ENCODE assay signal across 15 cellular contexts in genomic region chr7:52260046-52260665, GRCh38.
DNase-seq lines count a peak whose midpoint lies in the region; ATAC-seq, FAIRE-seq and TF ChIP-seq lines count a peak whose summit lies in the region.
"Had no signal": no experiment of that assay in that cellular context is flagged by ENCODE, and none has a peak within 500 bp of the region (broad histone marks: within the 10 kb centered on the region; RNA-seq: fewer than 3 reads in every experiment).

No MANE protein-coding gene starts in this region.

- H3K4me3 ChIP-seq in small intestine (ENCODE audit: low read depth in 1 of 2, low read length in 2 of 2) = no peak overlapping the region

- no peaks in the 10 kb centered on the region for H3K36me3 ChIP-seq in small intestine (ENCODE audit: control insufficient read depth in 2 of 2, insufficient read depth in 2 of 2, low read length in 2 of 2)

- no peak for ATAC-seq in HG03097 (IDR thresholded peaks at IDR 0.05; ENCODE audit: low FRiP score, unreplicated experiment)

- H3K27ac Mint-ChIP-seq in brain = peak overlapping the region in 1 of 5 experiments; percentile 22
- no peak overlapping the region for H3K27ac Mint-ChIP-seq in mesothelial cell of epicardium
- H3K27ac Mint-ChIP-seq: activated naive CD4-positive, alpha-beta T cell treated with anti-CD3 and anti-CD28 coated beads, Interleukin-2, amount 50 U/mL, for 24 hours; nephron had no signal

- H3K4me1 Mint-ChIP-seq in brain = peaks cover 14% of the 10 kb centered on the region
- H3K4me1 Mint-ChIP-seq in mesothelial cell of epicardium = no peaks in the 10 kb centered on the region
- H3K4me1 Mint-ChIP-seq: activated naive CD4-positive, alpha-beta T cell treated with anti-CD3 and anti-CD28 coated beads, Interleukin-2, amount 50 U/mL, for 24 hours; nephron had no signal

- TF ChIP-seq CTCF in brain (conservative IDR thresholded peaks at IDR 0.05) (peak; percentile 39 to 60), mesothelial cell of epicardium (IDR thresholded peaks at IDR 0.05; ENCODE audit: unreplicated experiment) (no peak)

- DNase-seq in NCI-H1694 treated with DMSO at 0.1 percent for 48 hours (lab: John Stamatoyannopoulos, UW) = peak; percentile 3
- DNase-seq in NCI-H1694 (lab: John Stamatoyannopoulos, UW) = no peak
- peak; percentile 58 for DNase-seq in NCI-H748 (lab: John Stamatoyannopoulos, UW; ENCODE audit: unreplicated experiment)
- DNase-seq in small intestine = peak; percentile 53
- no peak for DNase-seq in mesothelial cell of epicardium (ENCODE audit: low spot score in 2 of 2, unreplicated experiment in 2 of 2)
- DNase-seq in SHP77 treated with DMSO at 0.1 percent for 48 hours (lab: John Stamatoyannopoulos, UW) = no peak
- DNase-seq: DMS79 treated with DMSO at 0.1 percent for 48 hours, NCI-H774, T1000 had no signal

- H3K4me1 ChIP-seq in small intestine (ENCODE audit: control insufficient read depth in 2 of 2, insufficient read depth in 1 of 2, low read depth in 1 of 2, low read length in 1 of 2) = no peaks in the 10 kb centered on the region

- no peak for FAIRE-seq in small intestine (lab: Jason Lieb, UNC)
- FAIRE-seq: A204.1, GM12891 had no signal

- H3K4me3 Mint-ChIP-seq in brain (no peak overlapping the region), mesothelial cell of epicardium (no peak overlapping the region)
- H3K4me3 Mint-ChIP-seq: activated naive CD4-positive, alpha-beta T cell treated with anti-CD3 and anti-CD28 coated beads, Interleukin-2, amount 50 U/mL, for 24 hours; nephron had no signal

- no peak overlapping the region for H3K27ac ChIP-seq in small intestine (ENCODE audit: low read depth in 1 of 2, low read length in 1 of 2)

- no peaks in the 10 kb centered on the region for H3K9me3 ChIP-seq in small intestine (ENCODE audit: control insufficient read depth, low read depth)

- H3K36me3 Mint-ChIP-seq in brain = no peaks in the 10 kb centered on the region
- H3K36me3 Mint-ChIP-seq in mesothelial cell of epicardium = no peaks in the 10 kb centered on the region
- H3K36me3 Mint-ChIP-seq: activated naive CD4-positive, alpha-beta T cell treated with anti-CD3 and anti-CD28 coated beads, Interleukin-2, amount 50 U/mL, for 24 hours had no signal

- H3K9me3 Mint-ChIP-seq in brain (peaks cover 0 to 8% (median 0%) of the 10 kb centered on the region in 5 experiments), mesothelial cell of epicardium (peaks cover 6% of the 10 kb centered on the region)
- H3K9me3 Mint-ChIP-seq: nephron had no signal

- H3K27me3 ChIP-seq in small intestine (ENCODE audit: control insufficient read depth in 2 of 2, insufficient read depth in 2 of 2, low read length in 2 of 2) = no peaks in the 10 kb centered on the region

- WGBS in small intestine, 3 donors = 46 to 68% (median 58%) methylated on average over 6 of the region's 6 CpGs

- H3K27me3 Mint-ChIP-seq in brain (peaks cover 4% of the 10 kb centered on the region), mesothelial cell of epicardium (ENCODE audit: low read depth) (no peaks in the 10 kb centered on the region)
- H3K27me3 Mint-ChIP-seq: activated naive CD4-positive, alpha-beta T cell treated with anti-CD3 and anti-CD28 coated beads, Interleukin-2, amount 50 U/mL, for 24 hours had no signal

Comparison
In these comparisons a context has a peak if more than half of its experiments do, and no peak if none do; other contexts are left out.
1. DNase-seq: peak in NCI-H1694 treated with DMSO at 0.1 percent for 48 hours (single experiment), NCI-H748 (single experiment) and small intestine (single experiment); none in NCI-H1694 (single experiment), mesothelial cell of epicardium (0 of 2) and SHP77 treated with DMSO at 0.1 percent for 48 hours (single experiment).